ENCODE assay signal across 34 cellular contexts in the genomic region with DNA sequence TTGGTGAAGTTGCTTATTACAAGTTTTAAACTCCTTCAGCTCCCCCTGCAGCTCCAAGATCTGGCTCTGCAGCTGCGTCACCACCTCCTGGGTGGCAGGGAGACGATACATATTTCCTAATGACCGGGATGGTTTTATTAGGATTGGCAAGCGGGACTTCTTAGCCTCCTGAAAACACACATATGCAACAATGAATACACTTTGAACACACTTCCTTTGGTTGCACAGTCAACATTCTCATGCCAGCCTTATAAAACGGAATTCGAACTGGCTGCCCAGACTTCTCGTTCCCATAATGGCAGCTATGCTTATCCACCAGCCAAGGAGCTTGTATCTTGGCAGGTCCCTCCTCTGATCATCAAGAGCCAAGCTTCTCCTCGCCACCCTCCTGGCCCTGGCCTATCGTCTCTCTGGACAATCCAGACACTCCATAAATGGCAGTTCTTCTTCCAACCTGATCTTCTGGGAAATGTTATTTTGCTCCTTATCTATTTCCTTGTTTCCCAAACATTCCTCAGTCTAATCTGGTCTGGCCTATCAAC.
"Had no signal": no experiment of that assay in that cellular context is flagged by ENCODE, and none has a peak within 500 bp of the region (broad histone marks: within the 10 kb centered on the region; RNA-seq: fewer than 3 reads in every experiment).

No MANE protein-coding gene starts in this region.

- H3K27ac ChIP-seq: body of pancreas, breast epithelium, PC-9, WERI-Rb-1 had no signal

- H3K4me1 Mint-ChIP-seq: activated CD4-positive, alpha-beta memory T cell treated with anti-CD3 and anti-CD28 coated beads, Interleukin-2, amount 10 ng/mL, durations not matched to agents 7 days and 5 days; activated naive CD4-positive, alpha-beta T cell treated with anti-CD3 and anti-CD28 coated beads, Interleukin-2, amount 10 ng/mL, durations not matched to agents 7 days and 5 days had no signal

- ATAC-seq: activated CD8-positive, alpha-beta memory T cell treated with anti-CD3 and anti-CD28 coated beads, Interleukin-2, amount 10 ng/mL, durations not matched to agents 7 days and 5 days; body of pancreas had no signal

- H3K27me3 Mint-ChIP-seq: activated CD4-positive, alpha-beta memory T cell treated with anti-CD3 and anti-CD28 coated beads, Interleukin-2, amount 10 ng/mL, durations not matched to agents 7 days and 5 days; activated CD8-positive, alpha-beta memory T cell treated with anti-CD3 and anti-CD28 coated beads, Interleukin-2, amount 10 ng/mL, durations not matched to agents 7 days and 5 days; activated naive CD4-positive, alpha-beta T cell treated with anti-CD3 and anti-CD28 coated beads, Interleukin-2, amount 10 ng/mL, durations not matched to agents 7 days and 5 days; activated naive CD8-positive, alpha-beta T cell; IgD-negative memory B cell had no signal

- DNase-seq: activated CD4-positive, alpha-beta memory T cell treated with anti-CD3 and anti-CD28 coated beads, Interleukin-2, amount 10 ng/mL, durations not matched to agents 7 days and 5 days; activated CD4-positive, alpha-beta T cell treated with anti-CD3 and anti-CD28 coated beads for 1 hour; activated CD4-positive, alpha-beta T cell treated with anti-CD3 and anti-CD28 coated beads for 48 hours; activated CD4-positive, CD25-positive, alpha-beta regulatory T cell; activated CD8-positive, alpha-beta memory T cell treated with anti-CD3 and anti-CD28 coated beads for 24 hours; activated CD8-positive, alpha-beta memory T cell treated with anti-CD3 and anti-CD28 coated beads, Interleukin-2, amount 10 ng/mL, durations not matched to agents 7 days and 5 days; activated CD8-positive, alpha-beta memory T cell treated with anti-CD3 and anti-CD28 coated beads, Interleukin-2, amount 50 U/mL, for 48 hours; activated effector memory CD4-positive, alpha-beta T cell treated with Interleukin-2 at 50 U/mL for 16 hours; activated naive CD4-positive, alpha-beta T cell treated with anti-CD3 and anti-CD28 coated beads, Interleukin-2, amount 10 ng/mL, durations not matched to agents 7 days and 5 days; activated T-cell treated with anti-CD3 and anti-CD28 coated beads, Interleukin-2, amount 50 U/mL, for 48 hours; amniotic stem cell; body of pancreas; Karpas-422; KBM-7; MG63; NCI-H1048; NCI-H1105 treated with DMSO at 0.1 percent for 48 hours; NCI-H1436; NCI-H1694; NCI-H1930; NCI-H2081 treated with DMSO at 0.1 percent for 48 hours; NCI-H226; NCI-H526; NCI-H748 treated with DMSO at 0.1 percent for 48 hours; PC-9; Right ventricle myocardium superior; SW 1271; T-helper 1 cell; T-helper 2 cell; T-helper 9 cell; WERI-Rb-1 had no signal

- H3K4me3 Mint-ChIP-seq: activated CD4-positive, alpha-beta memory T cell treated with anti-CD3 and anti-CD28 coated beads, Interleukin-2, amount 10 ng/mL, durations not matched to agents 7 days and 5 days; activated CD8-positive, alpha-beta memory T cell treated with anti-CD3 and anti-CD28 coated beads, Interleukin-2, amount 10 ng/mL, durations not matched to agents 7 days and 5 days; activated naive CD4-positive, alpha-beta T cell treated with anti-CD3 and anti-CD28 coated beads, Interleukin-2, amount 10 ng/mL, durations not matched to agents 7 days and 5 days; activated naive CD8-positive, alpha-beta T cell had no signal

- H3K9me3 ChIP-seq: body of pancreas, breast epithelium, MG63 had no signal

- H3K27ac Mint-ChIP-seq: activated CD4-positive, alpha-beta memory T cell treated with anti-CD3 and anti-CD28 coated beads, Interleukin-2, amount 10 ng/mL, durations not matched to agents 7 days and 5 days; activated CD8-positive, alpha-beta memory T cell treated with anti-CD3 and anti-CD28 coated beads, Interleukin-2, amount 10 ng/mL, durations not matched to agents 7 days and 5 days; activated naive CD4-positive, alpha-beta T cell treated with anti-CD3 and anti-CD28 coated beads, Interleukin-2, amount 10 ng/mL, durations not matched to agents 7 days and 5 days; activated naive CD8-positive, alpha-beta T cell had no signal

- H3K4me3 ChIP-seq: body of pancreas, breast epithelium, MG63, PC-9 had no signal

- H3K36me3 ChIP-seq: breast epithelium had no signal

- H3K4me1 ChIP-seq: body of pancreas, breast epithelium had no signal

- H3K27me3 ChIP-seq: body of pancreas, breast epithelium, MG63 had no signal

- H3K9me3 Mint-ChIP-seq: activated CD4-positive, alpha-beta memory T cell treated with anti-CD3 and anti-CD28 coated beads, Interleukin-2, amount 10 ng/mL, durations not matched to agents 7 days and 5 days; activated naive CD4-positive, alpha-beta T cell treated with anti-CD3 and anti-CD28 coated beads, Interleukin-2, amount 10 ng/mL, durations not matched to agents 7 days and 5 days had no signal
